Comparison of ENCODE assay signal across 2 cellular contexts in genomic region chr10:109863775-109864174, GRCh38.
A peak's percentile ranks its signal among the peaks of the same experiment; 100 is the strongest.
TF ChIP-seq lines count a peak whose summit lies in the region.

No MANE protein-coding gene starts in this region.

TF ChIP-seq in HepG2, 621 proteins besides CTCF, POLR2A, EP300 and RAD21:
- TF ChIP-seq DZIP1 (CRISPR knock-in tag; IDR thresholded peaks at IDR 0.05) (no peak), ZNF510 (CRISPR knock-in tag; IDR thresholded peaks at IDR 0.05; ENCODE audit: low read depth) (no peak), MAFK (conservative IDR thresholded peaks at IDR 0.05 in 1 of 2, IDR thresholded peaks at IDR 0.05 in 1 of 2; ENCODE audit: low read length in 2 of 2) (peak; percentile 56 to 79), MAFF (IDR thresholded peaks at IDR 0.05; ENCODE audit: low read depth, low read length) (peak; percentile 62), MBNL3 (CRISPR knock-in tag; conservative IDR thresholded peaks at IDR 0.05) (no peak), AGO1 (IDR thresholded peaks at IDR 0.05; ENCODE audit: low read depth, low read length, poor library complexity, severe bottlenecking) (no peak)

TF ChIP-seq in K562, 482 proteins besides CTCF, POLR2A, EP300 and RAD21:
- TF ChIP-seq ZNF449 (CRISPR knock-in tag; IDR thresholded peaks at IDR 0.05): no peak
- TF ChIP-seq ZEB2 (IDR thresholded peaks at IDR 0.05): no peak
- no peak for TF ChIP-seq FOS (IDR thresholded peaks at IDR 0.05; ENCODE audit: extremely low read depth, insufficient read length)
- no peak for TF ChIP-seq CBFA2T2 (conservative IDR thresholded peaks at IDR 0.05)
- no peak for TF ChIP-seq HMG20A (CRISPR knock-in tag; conservative IDR thresholded peaks at IDR 0.05)
- no peak for TF ChIP-seq TCF7 (IDR thresholded peaks at IDR 0.05; ENCODE audit: borderline replicate concordance)
- TF ChIP-seq SMC3 (conservative IDR thresholded peaks at IDR 0.05; ENCODE audit: insufficient read depth, low read depth, low read length): no peak
- TF ChIP-seq C11orf30 (IDR thresholded peaks at IDR 0.05; ENCODE audit: low read depth): peak; percentile 57; the same call in 1 of the 2 replicates
- TF ChIP-seq ARID4B (CRISPR knock-in tag; IDR thresholded peaks at IDR 0.05): no peak
- TF ChIP-seq VEZF1 (CRISPR knock-in tag; IDR thresholded peaks at IDR 0.05): no peak
- TF ChIP-seq ZNF589 (CRISPR knock-in tag; IDR thresholded peaks at IDR 0.05; ENCODE audit: low read depth): no peak
- peak; percentile 87 for TF ChIP-seq ZNF316 (IDR thresholded peaks at IDR 0.05)
- no peak for TF ChIP-seq SMARCC2 (IDR thresholded peaks at IDR 0.05; ENCODE audit: low read depth)
- TF ChIP-seq ZNF444 (CRISPR knock-in tag; IDR thresholded peaks at IDR 0.05): no peak
- no peak for TF ChIP-seq PTBP1 (IDR thresholded peaks at IDR 0.05; ENCODE audit: low read depth, low read length)
- no peak for TF ChIP-seq JUN (IDR thresholded peaks at IDR 0.05; ENCODE audit: borderline replicate concordance, low read depth, low read length)
- no peak for TF ChIP-seq JUN (CRISPR knock-in tag; IDR thresholded peaks at IDR 0.05; ENCODE audit: borderline replicate concordance)
- no peak for TF ChIP-seq ZBTB5 (IDR thresholded peaks at IDR 0.05)
- no peak for TF ChIP-seq CEBPG (CRISPR knock-in tag; IDR thresholded peaks at IDR 0.05)
- no peak for TF ChIP-seq CEBPG (tag; conservative IDR thresholded peaks at IDR 0.05 in 1 of 2, IDR thresholded peaks at IDR 0.05 in 1 of 2)
- TF ChIP-seq MAFG (tag; conservative IDR thresholded peaks at IDR 0.05): peak; percentile 41
- peak; percentile 12; the same call in 1 of the 2 replicates for TF ChIP-seq MAFF (IDR thresholded peaks at IDR 0.05; ENCODE audit: low read length)
- no peak for TF ChIP-seq HNRNPK (IDR thresholded peaks at IDR 0.05; ENCODE audit: low read depth, low read length, poor library complexity, severe bottlenecking)
- no peak for TF ChIP-seq RREB1 (CRISPR knock-in tag; IDR thresholded peaks at IDR 0.05)
- TF ChIP-seq ETS1 (conservative IDR thresholded peaks at IDR 0.05; ENCODE audit: control insufficient read depth, low read depth, low read length): no peak
- no peak for TF ChIP-seq ZNF398 (CRISPR knock-in tag; IDR thresholded peaks at IDR 0.05)
